Comparison of ENCODE assay signal across 27 cellular contexts in genomic region chr22:48372395-48372794, GRCh38.
"Had no signal": no experiment of that assay in that cellular context is flagged by ENCODE, and none has a peak within 500 bp of the region (broad histone marks: within the 10 kb centered on the region; RNA-seq: fewer than 3 reads in every experiment).

No MANE protein-coding gene starts in this region.

- H3K4me3 ChIP-seq: colonic mucosa, dorsolateral prefrontal cortex, esophagus muscularis mucosa, gastroesophageal sphincter, lung, psoas muscle, right lobe of liver, stomach, thoracic aorta, transverse colon had no signal

- DNase-seq: cerebellar nuclear complex; colonic mucosa; effector CD8-positive, alpha-beta T cell; foreskin fibroblast; immature natural killer cell; kidney; left cardiac atrium; left ventricle myocardium superior; mesenchymal stem cell; naive B cell; occipital lobe; psoas muscle; retina; right lobe of liver; stimulated activated CD4-positive, alpha-beta T cell treated with anti-CD3 and anti-CD28 coated beads, Interleukin-2, amount 100 ng/mL, for 24 hours; stimulated activated CD4-positive, alpha-beta T cell treated with anti-CD3 and anti-CD28 coated beads, Interleukin-4, amount 100 ng/mL, for 4 hours; stimulated activated naive B cell treated with anti-CD40 and anti-IgM and Interleukin-4, amounts not matched to agents 10 μg/mL and 1 μg/mL and 100 μg/mL, for 72 hours; stomach; substantia nigra; transverse colon had no signal

- H3K4me3 Mint-ChIP-seq: immature natural killer cell; naive B cell; nephron; stimulated activated naive B cell treated with anti-CD40 and anti-IgM and Interleukin-4, amounts not matched to agents 10 μg/mL and 1 μg/mL and 100 μg/mL, for 72 hours had no signal

- H3K27ac ChIP-seq: colonic mucosa, dorsolateral prefrontal cortex, epithelial cell of prostate, esophagus muscularis mucosa, gastroesophageal sphincter, psoas muscle, right lobe of liver, stomach, thoracic aorta, transverse colon had no signal

- ATAC-seq: gastroesophageal sphincter; left cardiac atrium; left ventricle myocardium superior; psoas muscle; right lobe of liver; stimulated activated naive B cell treated with anti-CD40 and anti-IgM and Interleukin-4, amounts not matched to agents 10 μg/mL and 1 μg/mL and 100 μg/mL, for 72 hours had no signal

- H3K27me3 ChIP-seq: colonic mucosa, right lobe of liver, transverse colon had no signal

- H3K4me1 Mint-ChIP-seq: immature natural killer cell, naive B cell had no signal

- H3K36me3 Mint-ChIP-seq: immature natural killer cell; naive B cell; stimulated activated naive B cell treated with anti-CD40 and anti-IgM and Interleukin-4, amounts not matched to agents 10 μg/mL and 1 μg/mL and 100 μg/mL, for 72 hours had no signal

- FAIRE-seq: kidney had no signal

- H3K4me1 ChIP-seq: colonic mucosa, psoas muscle had no signal

- H3K9me3 ChIP-seq: colonic mucosa, esophagus muscularis mucosa, gastroesophageal sphincter, psoas muscle, right lobe of liver, stomach, thoracic aorta, transverse colon had no signal

- H3K9me3 Mint-ChIP-seq: immature natural killer cell; nephron; stimulated activated naive B cell treated with anti-CD40 and anti-IgM and Interleukin-4, amounts not matched to agents 10 μg/mL and 1 μg/mL and 100 μg/mL, for 72 hours had no signal

- H3K27ac Mint-ChIP-seq: immature natural killer cell; nephron; stimulated activated naive B cell treated with anti-CD40 and anti-IgM and Interleukin-4, amounts not matched to agents 10 μg/mL and 1 μg/mL and 100 μg/mL, for 72 hours had no signal

- H3K36me3 ChIP-seq: colonic mucosa, esophagus muscularis mucosa, gastroesophageal sphincter, right lobe of liver, stomach, thoracic aorta, transverse colon had no signal
